Comparison of ENCODE assay signal across 20 cellular contexts in genomic region chr12:93712204-93712603, GRCh38. TPM values are rescaled to one million over a fixed set of nuclear protein-coding genes. Genes with fewer than 3 reads are reported as not detected.
DNase-seq lines count a peak whose midpoint lies in the region; ATAC-seq and TF ChIP-seq lines count a peak whose summit lies in the region.
"Had no signal": no experiment of that assay in that cellular context is flagged by ENCODE, and none has a peak within 500 bp of the region (broad histone marks: within the 10 kb centered on the region; RNA-seq: fewer than 3 reads in every experiment).

No MANE protein-coding gene starts in this region.

- no peak overlapping the region for H3K4me3 ChIP-seq in heart right ventricle
- no peak overlapping the region for H3K4me3 ChIP-seq in coronary artery
- no peak overlapping the region for H3K4me3 ChIP-seq in mucosa of descending colon
- no peak overlapping the region for H3K4me3 ChIP-seq in transverse colon
- H3K4me3 ChIP-seq in Karpas-422 (ENCODE audit: low read length), result no peak overlapping the region
- H3K4me3 ChIP-seq: BLaER1, skin epidermis had no signal

- 80% methylated on average over 3 of the region's 3 CpGs for WGBS in heart right ventricle, 2 donors
- 26 to 49% methylated on average over 3 of the region's 3 CpGs for WGBS in transverse colon (ENCODE audit: low coverage in 1 of 2), 2 donors

- H3K27ac ChIP-seq in heart right ventricle (peak overlapping the region in 7 of 10 donors; percentile 6 to 85 (median 72)), coronary artery (peak overlapping the region; percentile 38 to 66), transverse colon (peak overlapping the region; percentile 55 to 80 (median 64)), Karpas-422 (ENCODE audit: low read length) (no peak overlapping the region)
- H3K27ac ChIP-seq: BLaER1, skin epidermis, VCaP had no signal

- H2AFZ ChIP-seq in Karpas-422 (ENCODE audit: low read length), result no peak overlapping the region

- H3K9me3 ChIP-seq in heart right ventricle, result peaks cover 0 to 24% (median 13%) of the 10 kb centered on the region in 11 donors
- peaks cover 18% of the 10 kb centered on the region for H3K9me3 ChIP-seq in mucosa of descending colon
- peaks cover 9 to 10% of the 10 kb centered on the region in 2 donors for H3K9me3 ChIP-seq in transverse colon
- H3K9me3 ChIP-seq in Karpas-422 (ENCODE audit: low read length), result peaks cover 5% of the 10 kb centered on the region

- H3K4me1 ChIP-seq in heart right ventricle (peaks cover 3 to 35% (median 24%) of the 10 kb centered on the region in 9 donors), mucosa of descending colon (ENCODE audit: low read depth) (peaks cover 4% of the 10 kb centered on the region), transverse colon (peaks cover 9 to 23% (median 16%) of the 10 kb centered on the region in 4 donors), Karpas-422 (ENCODE audit: low read length) (no peaks in the 10 kb centered on the region)
- H3K4me1 ChIP-seq: BLaER1 had no signal

- H3K27me3 ChIP-seq in heart right ventricle (no peaks in the 10 kb centered on the region), transverse colon (no peaks in the 10 kb centered on the region), Karpas-422 (ENCODE audit: low read length) (no peaks in the 10 kb centered on the region)
- H3K27me3 ChIP-seq: BLaER1 had no signal

- no peaks in the 10 kb centered on the region for H3K79me2 ChIP-seq in Karpas-422 (ENCODE audit: low read length)

- no peaks in the 10 kb centered on the region for H4K20me1 ChIP-seq in Karpas-422 (ENCODE audit: insufficient read depth, low read depth, low read length)
- H4K20me1 ChIP-seq: BLaER1 had no signal

- no peaks in the 10 kb centered on the region for H3K36me3 ChIP-seq in heart right ventricle
- no peaks in the 10 kb centered on the region for H3K36me3 ChIP-seq in mucosa of descending colon (ENCODE audit: low read depth)
- H3K36me3 ChIP-seq in transverse colon, result no peaks in the 10 kb centered on the region
- no peaks in the 10 kb centered on the region for H3K36me3 ChIP-seq in Karpas-422 (ENCODE audit: insufficient read depth, low read length)
- H3K36me3 ChIP-seq: BLaER1 had no signal

- in situ Hi-C loops in transverse colon (cut with MboI; ENCODE audit: low pct_ligation_motif_present in 1 of 4, low pct_unique_long_range_greater_than_20kb in 1 of 4, low sequenced_read_pairs in 3 of 4), result no loop called here

- no peak for TF ChIP-seq EP300 in transverse colon (IDR thresholded peaks at IDR 0.05; ENCODE audit: low read depth)

- TF ChIP-seq POLR2A in transverse colon (IDR thresholded peaks at IDR 0.05), result no peak

- H3K9me2 ChIP-seq in Karpas-422 (replicated peaks; ENCODE audit: insufficient read depth, low read length), result no peaks in the 10 kb centered on the region

- ATAC-seq in heart right ventricle (no peak), mucosa of descending colon (peak; percentile 81)

- H3K9ac ChIP-seq in Karpas-422 (ENCODE audit: low read length), result no peak overlapping the region
- H3K9ac ChIP-seq: BLaER1 had no signal

- no peak overlapping the region for H3K4me2 ChIP-seq in Karpas-422 (ENCODE audit: low read depth, low read length, poor library complexity, severe bottlenecking)
- H3K4me2 ChIP-seq: BLaER1 had no signal

- DNase-seq in heart right ventricle (no peak), cardiac septum (ENCODE audit: low spot score) (no peak), coronary artery (ENCODE audit: low spot score) (no peak), mucosa of descending colon (no peak), transverse colon (no peak), GF-D8 (lab: John Stamatoyannopoulos, UW) (no peak), Karpas-422 (no peak)
- DNase-seq in activated naive CD4-positive, alpha-beta T cell treated with anti-CD3 and anti-CD28 coated beads, Interleukin-2, amount 50 U/mL, for 16 hours, result no peak
- DNase-seq: activated CD4-positive, alpha-beta T cell treated with anti-CD3 and anti-CD28 coated beads for 48 hours; anterior cingulate cortex; caudate nucleus; DMS79 treated with DMSO at 0.1 percent for 48 hours; Kasumi-1; NCI-H1048; NCI-H187 treated with DMSO at 0.1 percent for 48 hours; NCI-H2227 treated with DMSO at 0.1 percent for 48 hours; stimulated activated CD4-positive, alpha-beta T cell treated with anti-CD3 and anti-CD28 coated beads, Interleukin-1b, Interleukin-23, amount 100 ng/mL, for 48 hours had no signal

- TF ChIP-seq CTCF in heart right ventricle (IDR thresholded peaks at IDR 0.05), result no peak
- TF ChIP-seq CTCF in coronary artery (IDR thresholded peaks at IDR 0.05), result no peak
- TF ChIP-seq CTCF in mucosa of descending colon (IDR thresholded peaks at IDR 0.05), result no peak
- TF ChIP-seq CTCF in transverse colon (IDR thresholded peaks at IDR 0.05), result no peak

- intact Hi-C loops in heart right ventricle (cut with DNase I) (no loop called here), cardiac septum (cut with DNase I) (no loop called here), mucosa of descending colon (cut with DNase I, micrococcal nuclease) (no loop called here), transverse colon (cut with DNase I; ENCODE audit: low total_unique reads) (no loop called here)

RNA-seq across cellular contexts. Expression of gene CRADD, which starts 35.0 kb away (rescaled TPM):
- total RNA-seq in heart right ventricle (10 to 100 TPM; 36.3 to 80.1 (median 60.2) TPM), cardiac septum (50.8 TPM), mucosa of descending colon (10 to 100 TPM; 18.4 to 27.9 (median 22.7) TPM), transverse colon (10 to 100 TPM; 45.6 to 59.3 (median 56.3) TPM)
- 10 to 100 TPM in 1 of 2 donors, 1 to 10 TPM in 1; 5.0 to 32.8 TPM for polyA plus RNA-seq in heart right ventricle
- 11.9 and 18.3 TPM in 2 replicates for total RNA-seq in Karpas-422 (2014; rRNA removed; shearing (Covaris generic); ENCODE audit: low replicate concordance)
